ENCODE assay signal across 14 cellular contexts in the genomic region with DNA sequence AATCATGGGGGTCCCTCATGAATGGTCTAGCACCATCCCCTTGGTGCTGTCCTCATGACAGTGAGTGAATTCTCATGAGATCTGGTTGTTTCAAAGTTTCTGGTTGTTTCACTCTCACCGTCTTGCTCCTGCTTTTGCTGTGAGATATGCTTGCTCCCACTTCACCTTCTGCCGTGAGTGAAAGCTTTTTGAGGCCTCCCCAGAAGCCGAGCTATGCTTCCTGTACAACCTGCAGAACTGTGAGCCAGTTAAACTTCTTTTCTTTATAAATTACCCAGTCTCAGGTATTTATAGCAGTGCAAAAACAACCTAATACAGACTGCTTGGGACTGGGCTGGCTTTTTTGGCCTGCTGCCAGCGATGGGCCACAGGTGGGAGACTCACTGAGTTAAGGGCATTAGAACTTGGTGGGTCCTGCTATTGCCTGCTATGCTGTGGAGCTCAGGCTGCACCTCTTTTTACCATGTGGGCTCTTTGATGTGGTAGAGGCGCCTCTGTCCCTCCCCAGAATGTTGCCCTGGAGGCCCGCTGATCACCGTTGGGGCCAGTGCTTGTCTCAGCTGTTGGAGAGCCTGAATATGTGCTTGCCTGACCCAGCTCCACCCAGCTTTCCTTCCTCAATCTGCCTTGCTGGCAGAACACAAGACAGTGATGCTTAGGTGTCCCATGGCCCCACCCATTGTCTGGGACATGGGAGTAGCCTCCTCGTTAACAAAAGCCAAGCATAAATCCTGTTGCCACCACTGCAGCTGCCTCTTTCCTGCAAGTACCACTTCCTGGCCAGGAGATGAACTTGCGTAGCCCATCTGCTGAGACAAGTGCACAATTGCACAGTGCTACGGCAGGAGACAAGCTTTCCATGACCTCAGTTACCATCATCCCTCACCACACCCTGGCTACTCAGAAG. TPM values are rescaled to one million over a fixed set of nuclear protein-coding genes. Genes with fewer than 3 reads are reported as not detected.
DNase-seq lines count a peak whose midpoint lies in the region; ATAC-seq and TF ChIP-seq lines count a peak whose summit lies in the region.
"Had no signal": no experiment of that assay in that cellular context is flagged by ENCODE, and none has a peak within 500 bp of the region (broad histone marks: within the 10 kb centered on the region; RNA-seq: fewer than 3 reads in every experiment).

No MANE protein-coding gene starts in this region.

- H3K4me1 Mint-ChIP-seq in CD4-positive, alpha-beta T cell (ENCODE audit: low read depth), result peaks cover 62% of the 10 kb centered on the region
- peaks cover 52% of the 10 kb centered on the region for H3K4me1 Mint-ChIP-seq in activated T-cell treated with anti-CD3 and anti-CD28 coated beads, Interleukin-2, amount 50 U/mL, for 72 hours (ENCODE audit: low read depth)

- H3K27me3 Mint-ChIP-seq in CD4-positive, alpha-beta T cell, result no peaks in the 10 kb centered on the region
- H3K27me3 Mint-ChIP-seq in activated T-cell treated with anti-CD3 and anti-CD28 coated beads, Interleukin-2, amount 50 U/mL, for 72 hours (ENCODE audit: low read depth), result no peaks in the 10 kb centered on the region
- H3K27me3 Mint-ChIP-seq: naive B cell had no signal

- intact Hi-C loops in CD4-positive, alpha-beta T cell (cut with DNase I, micrococcal nuclease), result loop anchor here in 1 of 2 experiments (5.0 kb wide), 1 partner anchor 34 kb away; no protein-coding TSS in a partner anchor
- intact Hi-C loops in right lobe of liver (cut with DNase I), result no loop called here
- intact Hi-C loops in prostate gland (cut with DNase I), result no loop called here
- intact Hi-C loops in esophagus squamous epithelium (cut with DNase I), result no loop called here

- H3K4me3 ChIP-seq in right lobe of liver, result no peak overlapping the region
- H3K4me3 ChIP-seq in prostate gland, result no peak overlapping the region
- no peak overlapping the region for H3K4me3 ChIP-seq in esophagus squamous epithelium
- H3K4me3 ChIP-seq: colonic mucosa had no signal

- no peaks in the 10 kb centered on the region for H3K27me3 ChIP-seq in CD4-positive, alpha-beta T cell (ENCODE audit: control insufficient read depth, insufficient read depth, low read length)
- H3K27me3 ChIP-seq in right lobe of liver (no peaks in the 10 kb centered on the region), prostate gland (replicated peaks; ENCODE audit: insufficient read depth) (no peaks in the 10 kb centered on the region), esophagus squamous epithelium (no peaks in the 10 kb centered on the region)
- H3K27me3 ChIP-seq: colonic mucosa had no signal

- H3K36me3 ChIP-seq in right lobe of liver, result peaks cover 0 to 18% (median 2%) of the 10 kb centered on the region in 4 donors
- H3K36me3 ChIP-seq in prostate gland, result no peaks in the 10 kb centered on the region
- H3K36me3 ChIP-seq in esophagus squamous epithelium, result peaks cover 0 to 45% (median 6%) of the 10 kb centered on the region in 3 donors
- H3K36me3 ChIP-seq: colonic mucosa had no signal

- H3K9me3 ChIP-seq in CD4-positive, alpha-beta T cell (ENCODE audit: control insufficient read depth, low read length), result no peaks in the 10 kb centered on the region
- H3K9me3 ChIP-seq in right lobe of liver, result no peaks in the 10 kb centered on the region
- H3K9me3 ChIP-seq in prostate gland, result no peaks in the 10 kb centered on the region
- no peaks in the 10 kb centered on the region for H3K9me3 ChIP-seq in esophagus squamous epithelium
- H3K9me3 ChIP-seq: colonic mucosa had no signal

- POLR2A ChIA-PET in CD4-positive, alpha-beta T cell (lab: Charles Lee), result interaction anchor here (0.8 to 4.9 kb wide), 9 partner anchors 12 to 289 kb away, joined by 3 to 32 read pairs (median 5); partner anchors contain the start of genes ACAT2 and WTAP

- ATAC-seq in CD4-positive, alpha-beta T cell (ENCODE audit: poor library complexity), result peak; percentile 79
- peak; percentile 86 to 92 for ATAC-seq in activated T-cell treated with anti-CD3 and anti-CD28 coated beads, Interleukin-2, amount 50 U/mL, for 72 hours (replicated peaks in 1 of 2)
- ATAC-seq in right lobe of liver (peak; percentile 31 to 54 (median 42)), GM18520 (IDR thresholded peaks at IDR 0.05; ENCODE audit: unreplicated experiment) (no peak)

- DNase-seq in CD4-positive, alpha-beta T cell, result peak in 9 of 10 experiments; percentile 9 to 41 (median 28)
- DNase-seq in NAMALWA (ENCODE audit: low spot score), result peak; percentile 38
- peak; percentile 26 to 53 for DNase-seq in activated T-cell treated with anti-CD3 and anti-CD28 coated beads, Interleukin-2, amount 50 U/mL, for 72 hours
- no peak for DNase-seq in right lobe of liver
- DNase-seq in NCI-H748 (lab: John Stamatoyannopoulos, UW; ENCODE audit: unreplicated experiment), result no peak
- DNase-seq in prostate gland (ENCODE audit: low spot score), result no peak
- DNase-seq in esophagus squamous epithelium (lab: John Stamatoyannopoulos, UW), result no peak
- DNase-seq: colonic mucosa, islet precursor cell, KG1, naive B cell, NCI-H2081, T1000 had no signal

- TF ChIP-seq POLR2A in right lobe of liver (IDR thresholded peaks at IDR 0.05) (no peak), prostate gland (IDR thresholded peaks at IDR 0.05) (no peak), esophagus squamous epithelium (IDR thresholded peaks at IDR 0.05) (no peak)

- CTCF ChIA-PET in CD4-positive, alpha-beta T cell (lab: Charles Lee), result interaction anchor here (1.7 kb wide), 1 partner anchor 48 kb away, joined by 3 read pairs; no protein-coding TSS in a partner anchor

- H3K4me1 ChIP-seq in right lobe of liver (no peaks in the 10 kb centered on the region), prostate gland (replicated peaks) (peaks cover 3% of the 10 kb centered on the region), esophagus squamous epithelium (peaks cover 0 to 2% (median under 1%) of the 10 kb centered on the region in 3 donors)

- H3K27ac ChIP-seq in CD4-positive, alpha-beta T cell (ENCODE audit: low read depth, low read length), result peak overlapping the region; percentile 46
- no peak overlapping the region for H3K27ac ChIP-seq in right lobe of liver
- H3K27ac ChIP-seq in prostate gland, result no peak overlapping the region
- no peak overlapping the region for H3K27ac ChIP-seq in esophagus squamous epithelium
- H3K27ac ChIP-seq: colonic mucosa had no signal

- no peak for TF ChIP-seq CTCF in CD4-positive, alpha-beta T cell (IDR thresholded peaks at IDR 0.05)
- no peak for TF ChIP-seq CTCF in right lobe of liver (IDR thresholded peaks at IDR 0.05)
- no peak for TF ChIP-seq CTCF in prostate gland (IDR thresholded peaks at IDR 0.05)
- no peak for TF ChIP-seq CTCF in esophagus squamous epithelium (IDR thresholded peaks at IDR 0.05)

- H3K9me3 Mint-ChIP-seq in CD4-positive, alpha-beta T cell, result no peaks in the 10 kb centered on the region
- H3K9me3 Mint-ChIP-seq in activated T-cell treated with anti-CD3 and anti-CD28 coated beads, Interleukin-2, amount 50 U/mL, for 72 hours, result no peaks in the 10 kb centered on the region

- WGBS in right lobe of liver (ENCODE audit: insufficient coverage, low coverage, low lambda C conversion rate, missing lambda C conversion rate), result 91% methylated on average over 7 of the region's 10 CpGs
- 90% methylated on average over 10 of the region's 10 CpGs for WGBS in prostate gland
- 76 to 83% methylated on average over 8 to 10 of the region's 10 CpGs for whole genome bisulfite sequencing in esophagus squamous epithelium, 2 donors

- H3K4me3 Mint-ChIP-seq in CD4-positive, alpha-beta T cell, result peak overlapping the region; percentile 65
- H3K4me3 Mint-ChIP-seq in activated T-cell treated with anti-CD3 and anti-CD28 coated beads, Interleukin-2, amount 50 U/mL, for 72 hours, result peak overlapping the region; percentile 45 to 59

- H3K27ac Mint-ChIP-seq in CD4-positive, alpha-beta T cell, result peak overlapping the region; percentile 80
- peak overlapping the region; percentile 24 for H3K27ac Mint-ChIP-seq in activated T-cell treated with anti-CD3 and anti-CD28 coated beads, Interleukin-2, amount 50 U/mL, for 72 hours

- peaks cover 41% of the 10 kb centered on the region for H3K36me3 Mint-ChIP-seq in CD4-positive, alpha-beta T cell (ENCODE audit: low read depth)
- peaks cover 17 to 22% of the 10 kb centered on the region in 2 donors for H3K36me3 Mint-ChIP-seq in activated T-cell treated with anti-CD3 and anti-CD28 coated beads, Interleukin-2, amount 50 U/mL, for 72 hours (ENCODE audit: insufficient read depth in 2 of 2)

RNA-seq across cellular contexts. Expression of gene IGF2R, which starts 47.1 kb away (rescaled TPM):
- 10 to 100 TPM; 43.8 to 46.7 TPM for total RNA-seq in CD4-positive, alpha-beta T cell
- 10 to 100 TPM; 68.9 to 83.6 TPM for total RNA-seq in activated T-cell treated with anti-CD3 and anti-CD28 coated beads, Interleukin-2, amount 50 U/mL, for 72 hours
- total RNA-seq in right lobe of liver, result 10 to 100 TPM; 50.3 to 81.0 (median 67.1) TPM
- 10 to 100 TPM; 60.3 to 91.3 TPM for total RNA-seq in prostate gland
- 10 to 100 TPM; 38.2 to 56.1 (median 52.0) TPM for total RNA-seq in esophagus squamous epithelium

Comparison
In these comparisons a context has a peak if more than half of its experiments do, and no peak if none do; other contexts are left out.
1. DNase-seq: peak in CD4-positive, alpha-beta T cell (9 of 10), NAMALWA (single experiment) and activated T-cell treated with anti-CD3 and anti-CD28 coated beads, Interleukin-2, amount 50 U/mL, for 72 hours (2 of 2); none in right lobe of liver (0 of 3), NCI-H748 (single experiment), prostate gland (single experiment) and esophagus squamous epithelium (single experiment).